25 cellular contexts compared by ENCODE assay signal in the genomic region with DNA sequence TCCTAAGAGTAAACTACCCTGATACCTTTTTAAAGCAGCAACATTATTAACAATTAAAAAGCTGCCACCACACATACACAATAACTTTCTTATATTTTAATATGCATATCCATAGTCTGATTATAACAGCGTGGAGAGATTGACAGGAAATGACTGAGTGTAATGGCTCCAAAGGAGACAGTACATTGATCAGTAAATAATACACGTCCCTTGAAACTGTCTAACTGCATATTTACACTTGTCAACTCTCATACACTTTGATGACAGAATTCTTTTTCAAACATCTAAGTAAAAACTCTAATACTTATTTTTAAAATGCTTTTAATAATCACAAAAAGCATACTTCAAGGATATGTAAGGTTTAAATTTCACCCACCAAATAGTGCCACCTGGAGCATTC.
"Had no signal": no experiment of that assay in that cellular context is flagged by ENCODE, and none has a peak within 500 bp of the region (broad histone marks: within the 10 kb centered on the region; RNA-seq: fewer than 3 reads in every experiment).

No MANE protein-coding gene starts in this region.

- H3K4me3 ChIP-seq: adrenal gland, ascending aorta, esophagus muscularis mucosa, hepatocyte, left lung, lung, sigmoid colon, smooth muscle cell, upper lobe of left lung had no signal

- H3K27ac ChIP-seq: adrenal gland, ascending aorta, brain microvascular endothelial cell, esophagus muscularis mucosa, hepatocyte, left lung, sigmoid colon, upper lobe of left lung had no signal

- DNase-seq: activated CD4-positive, alpha-beta T cell treated with anti-CD3 and anti-CD28 coated beads, Interleukin-2, amount 50 U/mL, for 48 hours; adrenal gland; brain microvascular endothelial cell; caudate nucleus; glutamatergic neuron; immature natural killer cell; kidney glomerular epithelial cell; left lung; natural killer cell; retina; sigmoid colon; stimulated activated CD4-positive, alpha-beta T cell treated with anti-CD3 and anti-CD28 coated beads, Interleukin-15, amount 100 ng/mL, for 24 hours; stimulated activated naive B cell treated with anti-CD40 and anti-IgM and Interleukin-4, amounts not matched to agents 10 μg/mL and 1 μg/mL and 100 μg/mL, for 72 hours; T1000; upper lobe of left lung had no signal

- H3K4me2 ChIP-seq: hepatocyte, smooth muscle cell had no signal

- H3K27me3 ChIP-seq: adrenal gland, ascending aorta, brain microvascular endothelial cell, esophagus muscularis mucosa, hepatocyte, left lung, sigmoid colon, upper lobe of left lung had no signal

- H3K9me3 ChIP-seq: adrenal gland, ascending aorta, esophagus muscularis mucosa, left lung, sigmoid colon, upper lobe of left lung had no signal

- H3K4me1 ChIP-seq: adrenal gland, ascending aorta had no signal

- H3K36me3 ChIP-seq: adrenal gland, ascending aorta, brain microvascular endothelial cell, esophagus muscularis mucosa, left lung, sigmoid colon, upper lobe of left lung had no signal

- H3K4me3 Mint-ChIP-seq: immature natural killer cell; natural killer cell; stimulated activated naive B cell treated with anti-CD40 and anti-IgM and Interleukin-4, amounts not matched to agents 10 μg/mL and 1 μg/mL and 100 μg/mL, for 72 hours; WTC11 had no signal

- ATAC-seq: activated T-helper 17 cell treated with anti-CD3 and anti-CD28 coated beads, Interleukin-2, amount 50 U/mL, for 72 hours; left lung; natural killer cell; stimulated activated naive B cell treated with anti-CD40 and anti-IgM and Interleukin-4, amounts not matched to agents 10 μg/mL and 1 μg/mL and 100 μg/mL, for 72 hours had no signal

- H3K27me3 Mint-ChIP-seq: activated T-helper 17 cell treated with anti-CD3 and anti-CD28 coated beads, Interleukin-2, amount 50 U/mL, for 72 hours; progenitor cell of endocrine pancreas; stimulated activated naive B cell treated with anti-CD40 and anti-IgM and Interleukin-4, amounts not matched to agents 10 μg/mL and 1 μg/mL and 100 μg/mL, for 72 hours had no signal

- H3K9me3 Mint-ChIP-seq: activated T-helper 17 cell treated with anti-CD3 and anti-CD28 coated beads, Interleukin-2, amount 50 U/mL, for 72 hours; immature natural killer cell; natural killer cell; stimulated activated naive B cell treated with anti-CD40 and anti-IgM and Interleukin-4, amounts not matched to agents 10 μg/mL and 1 μg/mL and 100 μg/mL, for 72 hours had no signal

- H3K27ac Mint-ChIP-seq: natural killer cell; progenitor cell of endocrine pancreas; stimulated activated naive B cell treated with anti-CD40 and anti-IgM and Interleukin-4, amounts not matched to agents 10 μg/mL and 1 μg/mL and 100 μg/mL, for 72 hours; WTC11 had no signal

- H3K36me3 Mint-ChIP-seq: natural killer cell, WTC11 had no signal

- FAIRE-seq: colon, frontal cortex had no signal

- H2AFZ ChIP-seq: hepatocyte had no signal
